Comparison of ENCODE assay signal across 26 cellular contexts in genomic region chrX:15170927-15171326, GRCh38.
DNase-seq lines count a peak whose midpoint lies in the region; ATAC-seq and TF ChIP-seq lines count a peak whose summit lies in the region.
"Had no signal": no experiment of that assay in that cellular context is flagged by ENCODE, and none has a peak within 500 bp of the region (broad histone marks: within the 10 kb centered on the region; RNA-seq: fewer than 3 reads in every experiment).

No MANE protein-coding gene starts in this region.

- intact Hi-C loops in colonic mucosa (cut with DNase I) = no loop called here

- H3K4me3 ChIP-seq in fibroblast of villous mesenchyme (ENCODE audit: low read depth, low read length) (no peak overlapping the region), colonic mucosa (no peak overlapping the region)
- H3K4me3 ChIP-seq: neural progenitor cell, right lobe of liver, suprapubic skin, upper lobe of right lung had no signal

- no peaks in the 10 kb centered on the region for H3K9me3 ChIP-seq in colonic mucosa
- H3K9me3 ChIP-seq: right lobe of liver, suprapubic skin, upper lobe of right lung had no signal

- H3K36me3 ChIP-seq in colonic mucosa = no peaks in the 10 kb centered on the region
- H3K36me3 ChIP-seq: neural progenitor cell, right lobe of liver, suprapubic skin, upper lobe of right lung had no signal

- no peak overlapping the region for H3K27ac ChIP-seq in colonic mucosa
- H3K27ac ChIP-seq: foreskin keratinocyte, neural progenitor cell, right lobe of liver, suprapubic skin, upper lobe of right lung had no signal

- no peaks in the 10 kb centered on the region for H3K4me1 ChIP-seq in colonic mucosa
- H3K4me1 ChIP-seq: foreskin keratinocyte, neural progenitor cell, right lobe of liver, suprapubic skin, upper lobe of right lung had no signal

- no peak overlapping the region for H3K9ac ChIP-seq in colonic mucosa (ENCODE audit: low read depth in 2 of 2, low read length in 2 of 2)
- H3K9ac ChIP-seq: neural progenitor cell had no signal

- DNase-seq in EL (peak; percentile 25), OCI-M1 (lab: John Stamatoyannopoulos, UW) (peak; percentile 31), fibroblast of villous mesenchyme (ENCODE audit: low read depth) (peak; percentile 70), SW 1271 (lab: John Stamatoyannopoulos, UW) (no peak), colonic mucosa (no peak)
- DNase-seq: activated CD4-positive, alpha-beta T cell treated with anti-CD3 and anti-CD28 coated beads, Interleukin-2, amount 50 U/mL, for 48 hours; activated CD8-positive, alpha-beta memory T cell treated with anti-CD3 and anti-CD28 coated beads, Interleukin-2, amount 50 U/mL, for 48 hours; CD8-positive, alpha-beta T cell; foreskin keratinocyte; GF-D8; Kasumi-1; left colon; NCI-H1048; NCI-H187 treated with DMSO at 0.1 percent for 48 hours; NCI-H2171 treated with DMSO at 0.1 percent for 48 hours; NCI-H526; posterior cingulate gyrus; right lobe of liver; stimulated activated CD4-positive, alpha-beta T cell treated with anti-CD3 and anti-CD28 coated beads, Interleukin-4, amount 100 ng/mL, for 4 hours; stimulated activated naive B cell treated with anti-CD40 and anti-IgM and Interleukin-4, amounts not matched to agents 10 μg/mL and 1 μg/mL and 100 μg/mL, for 72 hours; upper lobe of right lung had no signal

- ATAC-seq in HG03432 (IDR thresholded peaks at IDR 0.05; ENCODE audit: unreplicated experiment) (no peak), GM21619 (IDR thresholded peaks at IDR 0.05; ENCODE audit: unreplicated experiment) (no peak)
- ATAC-seq: activated CD4-positive, CD25-positive, alpha-beta regulatory T cell treated with anti-CD3 and anti-CD28 coated beads, Interleukin-2, amount 50 U/mL, for 24 hours; CD8-positive, alpha-beta T cell; foreskin keratinocyte; left colon; right lobe of liver; stimulated activated naive B cell treated with anti-CD40 and anti-IgM and Interleukin-4, amounts not matched to agents 10 μg/mL and 1 μg/mL and 100 μg/mL, for 72 hours; upper lobe of right lung had no signal

- TF ChIP-seq CTCF in fibroblast of villous mesenchyme (IDR thresholded peaks at IDR 0.05; ENCODE audit: insufficient read depth, low read depth, low read length) (no peak), colonic mucosa (IDR thresholded peaks at IDR 0.05) (no peak)

- H3K27me3 ChIP-seq in colonic mucosa = no peaks in the 10 kb centered on the region
- H3K27me3 ChIP-seq: foreskin keratinocyte, neural progenitor cell, right lobe of liver, suprapubic skin, upper lobe of right lung had no signal

Comparison
In these comparisons a context has a peak if more than half of its experiments do, and no peak if none do; other contexts are left out.
1. DNase-seq: peak in EL (single experiment), OCI-M1 (single experiment) and fibroblast of villous mesenchyme (single experiment); none in SW 1271 (0 of 2) and colonic mucosa (single experiment).